Comparison of ENCODE assay signal across 14 cellular contexts in genomic region chr5:10541247-10541646, GRCh38. TPM values are rescaled to one million over a fixed set of nuclear protein-coding genes. Genes with fewer than 3 reads are reported as not detected.
DNase-seq lines count a peak whose midpoint lies in the region; ATAC-seq, FAIRE-seq and TF ChIP-seq lines count a peak whose summit lies in the region.
"Had no signal": no experiment of that assay in that cellular context is flagged by ENCODE, and none has a peak within 500 bp of the region (broad histone marks: within the 10 kb centered on the region; RNA-seq: fewer than 3 reads in every experiment).

No MANE protein-coding gene starts in this region.

- H3K4me3 ChIP-seq in HepG2 (replicated peaks in 1 of 3; ENCODE audit: insufficient read depth in 1 of 3, low read depth in 2 of 3, low read length in 3 of 3) (no peak overlapping the region), right lobe of liver (no peak overlapping the region)
- H3K4me3 ChIP-seq: BLaER1 treated with 17β-estradiol and CSF1 and Interleukin-3, amounts not matched to agents 10 nM and 100 nM had no signal

- H3K79me2 ChIP-seq in HepG2 (ENCODE audit: insufficient read depth, low read length): no peaks in the 10 kb centered on the region

- peaks cover 0 to 28% of the 10 kb centered on the region in 2 experiments; a peak in 3 of 5 replicates for H3K27me3 ChIP-seq in HepG2 (ENCODE audit: control insufficient read depth in 1 of 2, insufficient read depth in 2 of 2, low read length in 2 of 2)
- no peaks in the 10 kb centered on the region for H3K27me3 ChIP-seq in right lobe of liver

- TF ChIP-seq EP300 in HepG2 (IDR thresholded peaks at IDR 0.05; ENCODE audit: low read depth in 2 of 2, low read length in 2 of 2): no peak
- no peak for TF ChIP-seq EP300 in HepG2 (CRISPR knock-in tag; IDR thresholded peaks at IDR 0.05; ENCODE audit: borderline replicate concordance)

- 0 out of 2 replicates have a peak overlapping the region, but pooled peaks have one; percentile 33 for H3K27ac Mint-ChIP-seq in WTC11
- no peak overlapping the region for H3K27ac Mint-ChIP-seq in activated CD4-positive, alpha-beta T cell treated with anti-CD3 and anti-CD28 coated beads, Interleukin-2, amount 10 ng/mL, durations not matched to agents 24 days and 14 days
- no peak overlapping the region for H3K27ac Mint-ChIP-seq in activated T-helper 17 cell treated with anti-CD3 and anti-CD28 coated beads, Interleukin-2, amount 50 U/mL, for 72 hours
- H3K27ac Mint-ChIP-seq: CD4-positive, alpha-beta T cell had no signal

- 0 out of 2 replicates have a peak, but pooled peaks cover 3% of the 10 kb centered on the region for H3K4me1 Mint-ChIP-seq in WTC11
- peaks cover 12% of the 10 kb centered on the region for H3K4me1 Mint-ChIP-seq in activated CD4-positive, alpha-beta T cell treated with anti-CD3 and anti-CD28 coated beads, Interleukin-2, amount 10 ng/mL, durations not matched to agents 24 days and 14 days
- peaks cover 5% of the 10 kb centered on the region for H3K4me1 Mint-ChIP-seq in activated T-helper 17 cell treated with anti-CD3 and anti-CD28 coated beads, Interleukin-2, amount 50 U/mL, for 72 hours

- peak; percentile 45; the same call in 1 of the 3 replicates for ATAC-seq in HepG2
- no peak for ATAC-seq in right lobe of liver
- ATAC-seq in WTC11: no peak
- no peak for ATAC-seq in sciatic nerve
- ATAC-seq in activated T-helper 17 cell treated with anti-CD3 and anti-CD28 coated beads, Interleukin-2, amount 50 U/mL, for 72 hours (replicated peaks): no peak

- H2AFZ ChIP-seq in HepG2 (ENCODE audit: low read length): no peak overlapping the region

- 10% methylated on average over 5 of the region's 10 CpGs for WGBS in HepG2 (ENCODE audit: low lambda C conversion rate)
- 44% methylated on average over 7 of the region's 10 CpGs for WGBS in right lobe of liver (ENCODE audit: insufficient coverage, low coverage, low lambda C conversion rate, missing lambda C conversion rate)

- no peak overlapping the region for H3K9ac ChIP-seq in HepG2 (ENCODE audit: insufficient read depth, low read depth, low read length)
- H3K9ac ChIP-seq: BLaER1 treated with 17β-estradiol and CSF1 and Interleukin-3, amounts not matched to agents 10 nM and 100 nM had no signal

- H3K27ac ChIP-seq in HepG2 (ENCODE audit: extremely low read length, insufficient read depth, low read length): no peak overlapping the region
- no peak overlapping the region for H3K27ac ChIP-seq in right lobe of liver
- H3K27ac ChIP-seq: BLaER1 treated with 17β-estradiol and CSF1 and Interleukin-3, amounts not matched to agents 10 nM and 100 nM had no signal

- H3K36me3 ChIP-seq in HepG2 (replicated peaks in 1 of 2; ENCODE audit: control insufficient read depth in 1 of 2, insufficient read depth in 2 of 2, low read length in 2 of 2) (no peaks in the 10 kb centered on the region), right lobe of liver (no peaks in the 10 kb centered on the region)
- H3K36me3 ChIP-seq: BLaER1 treated with 17β-estradiol and CSF1 and Interleukin-3, amounts not matched to agents 10 nM and 100 nM had no signal

- CTCF ChIA-PET in HepG2 (lab: Yijun Ruan, JAX; ENCODE audit: low intra/inter-chr PET ratio, low total read pairs): no interaction called here
- CTCF ChIA-PET in WTC11 (lab: Charles Lee): interaction anchor here (1.4 kb wide), 1 partner anchor 86 kb away, joined by 4 read pairs; no protein-coding TSS in a partner anchor

- H4K20me1 ChIP-seq in HepG2 (ENCODE audit: insufficient read depth, low read length): no peaks in the 10 kb centered on the region
- H4K20me1 ChIP-seq: BLaER1 treated with 17β-estradiol and CSF1 and Interleukin-3, amounts not matched to agents 10 nM and 100 nM had no signal

- H3K36me3 Mint-ChIP-seq in WTC11: no peaks in the 10 kb centered on the region
- no peaks in the 10 kb centered on the region for H3K36me3 Mint-ChIP-seq in activated CD4-positive, alpha-beta T cell treated with anti-CD3 and anti-CD28 coated beads, Interleukin-2, amount 10 ng/mL, durations not matched to agents 24 days and 14 days (ENCODE audit: low read depth)
- no peaks in the 10 kb centered on the region for H3K36me3 Mint-ChIP-seq in activated T-helper 17 cell treated with anti-CD3 and anti-CD28 coated beads, Interleukin-2, amount 50 U/mL, for 72 hours (ENCODE audit: low read depth)

- H3K9me3 ChIP-seq in HepG2 (ENCODE audit: low read length) (no peaks in the 10 kb centered on the region), right lobe of liver (no peaks in the 10 kb centered on the region)
- H3K9me3 ChIP-seq: BLaER1 treated with 17β-estradiol and CSF1 and Interleukin-3, amounts not matched to agents 10 nM and 100 nM had no signal

- DNase-seq in HepG2 (ENCODE audit: low spot score): no peak
- DNase-seq in right lobe of liver: no peak
- no peak for DNase-seq in WTC11 (ENCODE audit: low spot score)
- DNase-seq in sciatic nerve (ENCODE audit: low spot score): peak; percentile 12
- no peak for DNase-seq in activated CD4-positive, alpha-beta T cell treated with anti-CD3 and anti-CD28 coated beads, Interleukin-2, amount 10 ng/mL, durations not matched to agents 24 days and 14 days
- no peak for DNase-seq in NCI-H2196 (lab: John Stamatoyannopoulos, UW; ENCODE audit: unreplicated experiment)
- DNase-seq: ACHN; Calu3; CD4-positive, alpha-beta T cell; DMS 273 treated with DMSO at 0.1 percent for 48 hours; H7 had no signal

- H3K4me3 Mint-ChIP-seq in WTC11: no peak overlapping the region
- H3K4me3 Mint-ChIP-seq in activated CD4-positive, alpha-beta T cell treated with anti-CD3 and anti-CD28 coated beads, Interleukin-2, amount 10 ng/mL, durations not matched to agents 24 days and 14 days: no peak overlapping the region
- H3K4me3 Mint-ChIP-seq in activated T-helper 17 cell treated with anti-CD3 and anti-CD28 coated beads, Interleukin-2, amount 50 U/mL, for 72 hours: no peak overlapping the region
- H3K4me3 Mint-ChIP-seq: CD4-positive, alpha-beta T cell had no signal

- no peaks in the 10 kb centered on the region for H3K4me1 ChIP-seq in HepG2 (ENCODE audit: insufficient read depth, low read length)
- H3K4me1 ChIP-seq in right lobe of liver: no peaks in the 10 kb centered on the region

- POLR2A ChIA-PET in HepG2 (lab: Yijun Ruan, JAX): no interaction called here
- POLR2A ChIA-PET in WTC11 (lab: Charles Lee): no interaction called here

- no TSS peak for BruUV-seq in HepG2 (replicated peaks; lab: Mats Ljungman, UMichigan)

- FAIRE-seq in HepG2 (lab: Jason Lieb, UNC): peak; percentile 8
- FAIRE-seq: GM18507 had no signal

- no peak for TF ChIP-seq CTCF in HepG2 (CRISPR knock-in tag; IDR thresholded peaks at IDR 0.05)
- TF ChIP-seq CTCF in right lobe of liver (IDR thresholded peaks at IDR 0.05): no peak
- TF ChIP-seq CTCF in WTC11 (IDR thresholded peaks at IDR 0.05): no peak

- TF ChIP-seq RAD21 in HepG2 (CRISPR knock-in tag; IDR thresholded peaks at IDR 0.05): no peak

- intact Hi-C loops in HepG2 (cut with micrococcal nuclease; ENCODE audit: unreplicated experiment) (no loop called here), right lobe of liver (cut with DNase I) (no loop called here), sciatic nerve (cut with DNase I) (no loop called here)
- intact Hi-C loops in activated CD4-positive, alpha-beta T cell treated with anti-CD3 and anti-CD28 coated beads, Interleukin-2, amount 10 ng/mL, durations not matched to agents 24 days and 14 days (cut with micrococcal nuclease): no loop called here

- in situ Hi-C loops in HepG2 (cut with HindIII; ENCODE audit: extremely low pct_ligation_motif_present, low pct_unique_long_range_greater_than_20kb): no loop called here

- no peaks in the 10 kb centered on the region for H3K9me3 Mint-ChIP-seq in WTC11
- no peaks in the 10 kb centered on the region for H3K9me3 Mint-ChIP-seq in activated CD4-positive, alpha-beta T cell treated with anti-CD3 and anti-CD28 coated beads, Interleukin-2, amount 10 ng/mL, durations not matched to agents 24 days and 14 days
- H3K9me3 Mint-ChIP-seq in activated T-helper 17 cell treated with anti-CD3 and anti-CD28 coated beads, Interleukin-2, amount 50 U/mL, for 72 hours: no peaks in the 10 kb centered on the region
- H3K9me3 Mint-ChIP-seq: CD4-positive, alpha-beta T cell had no signal

- no peak overlapping the region for H3K4me2 ChIP-seq in HepG2 (ENCODE audit: low read depth, low read length)
- H3K4me2 ChIP-seq: BLaER1 treated with 17β-estradiol and CSF1 and Interleukin-3, amounts not matched to agents 10 nM and 100 nM had no signal

- H3K27me3 Mint-ChIP-seq in WTC11 (ENCODE audit: low read depth): no peaks in the 10 kb centered on the region; the same call in 1 of the 2 replicates
- peaks cover 30% of the 10 kb centered on the region for H3K27me3 Mint-ChIP-seq in activated CD4-positive, alpha-beta T cell treated with anti-CD3 and anti-CD28 coated beads, Interleukin-2, amount 10 ng/mL, durations not matched to agents 24 days and 14 days
- H3K27me3 Mint-ChIP-seq in activated T-helper 17 cell treated with anti-CD3 and anti-CD28 coated beads, Interleukin-2, amount 50 U/mL, for 72 hours: peaks cover 38% of the 10 kb centered on the region

- TF ChIP-seq POLR2A in HepG2 (IDR thresholded peaks at IDR 0.05; ENCODE audit: insufficient read depth in 1 of 2, low read depth in 2 of 2, low read length in 2 of 2) (no peak), right lobe of liver (IDR thresholded peaks at IDR 0.05) (no peak)

RNA-seq across cellular contexts. Expression of gene ANKRD33B, which starts 22.6 kb away (rescaled TPM):
- total RNA-seq in HepG2 (2016; rRNA removed; fragmentation: Illumina TruSeq; extraction: Trizol) (0.02 TPM in 1 of 2 replicates, not detected in the other), right lobe of liver (1 to 10 TPM in 1 of 6 experiments, under 1 TPM in 5; 0.16 to 1.3 (median 0.29) TPM), WTC11 (2021) (5.4 to 9.2 TPM (median 5.9 TPM) in 3 replicates), sciatic nerve (22.6 TPM)
- not detected in 2 replicates for total RNA-seq in HepG2 (2016; cell fraction: cytosol; rRNA removed; fragmentation: Illumina TruSeq; extraction: Trizol; ENCODE audit: low read depth)
- 0.02 and 0.03 TPM in 2 replicates for total RNA-seq in HepG2 (2016; cell fraction: insoluble cytoplasmic fraction; rRNA removed; fragmentation: Illumina TruSeq; extraction: Trizol)
- total RNA-seq in HepG2 (2016; cell fraction: membrane; rRNA removed; fragmentation: Illumina TruSeq; extraction: Trizol): 0.03 TPM in 1 of 2 replicates, not detected in the other
- total RNA-seq in HepG2 (2016; cell fraction: nucleus; rRNA removed; fragmentation: Illumina TruSeq; extraction: Trizol): 0.09 TPM in 1 of 2 replicates, not detected in the other
- polyA plus RNA-seq in HepG2 (2011; rRNA removed): not detected in 2 replicates
- not detected in 2 replicates for polyA plus RNA-seq in HepG2 (2011; cell fraction: cytosol; rRNA removed)
- 0.02 and 0.03 TPM in 2 replicates for polyA plus RNA-seq in HepG2 (2011; cell fraction: nucleus; rRNA removed)
- polyA plus RNA-seq in HepG2 (2012): not detected in 2 replicates
- polyA plus RNA-seq in HepG2 (2016; cell fraction: cytosol; fragmentation: Illumina TruSeq; extraction: Trizol; ENCODE audit: low read depth): not detected in 2 replicates
- polyA plus RNA-seq in HepG2 (2016; cell fraction: insoluble cytoplasmic fraction; fragmentation: Illumina TruSeq; extraction: Trizol; ENCODE audit: low read depth): not detected in 2 replicates
- polyA plus RNA-seq in HepG2 (2016; cell fraction: membrane; fragmentation: Illumina TruSeq; extraction: Trizol; ENCODE audit: low read depth): not detected in 2 replicates
- 0.11 TPM in 1 of 2 replicates, not detected in the other for polyA plus RNA-seq in HepG2 (2016; cell fraction: nucleus; fragmentation: Illumina TruSeq; extraction: Trizol; ENCODE audit: insufficient read depth, low read depth)
- 0.02 and 9.0 TPM in 2 replicates for polyA minus RNA-seq in HepG2 (2011; rRNA and poly(A)+ RNA removed; ENCODE audit: low replicate concordance)
- 0.09 TPM in 1 of 2 replicates, not detected in the other for polyA minus RNA-seq in HepG2 (2011; cell fraction: cytosol; rRNA and poly(A)+ RNA removed)
- not detected in 2 replicates for polyA minus RNA-seq in HepG2 (2011; cell fraction: nucleus; rRNA and poly(A)+ RNA removed)
- total RNA-seq in activated CD4-positive, alpha-beta T cell treated with anti-CD3 and anti-CD28 coated beads, Interleukin-2, amount 10 ng/mL, durations not matched to agents 24 days and 14 days: 21.0 and 21.7 TPM in 2 replicates
- 10 to 100 TPM in 1 of 2 donors, 1 to 10 TPM in 1; 7.8 to 12.2 TPM for total RNA-seq in activated T-helper 17 cell treated with anti-CD3 and anti-CD28 coated beads, Interleukin-2, amount 50 U/mL, for 72 hours
